1 cellular context compared by ENCODE assay signal in the genomic region with DNA sequence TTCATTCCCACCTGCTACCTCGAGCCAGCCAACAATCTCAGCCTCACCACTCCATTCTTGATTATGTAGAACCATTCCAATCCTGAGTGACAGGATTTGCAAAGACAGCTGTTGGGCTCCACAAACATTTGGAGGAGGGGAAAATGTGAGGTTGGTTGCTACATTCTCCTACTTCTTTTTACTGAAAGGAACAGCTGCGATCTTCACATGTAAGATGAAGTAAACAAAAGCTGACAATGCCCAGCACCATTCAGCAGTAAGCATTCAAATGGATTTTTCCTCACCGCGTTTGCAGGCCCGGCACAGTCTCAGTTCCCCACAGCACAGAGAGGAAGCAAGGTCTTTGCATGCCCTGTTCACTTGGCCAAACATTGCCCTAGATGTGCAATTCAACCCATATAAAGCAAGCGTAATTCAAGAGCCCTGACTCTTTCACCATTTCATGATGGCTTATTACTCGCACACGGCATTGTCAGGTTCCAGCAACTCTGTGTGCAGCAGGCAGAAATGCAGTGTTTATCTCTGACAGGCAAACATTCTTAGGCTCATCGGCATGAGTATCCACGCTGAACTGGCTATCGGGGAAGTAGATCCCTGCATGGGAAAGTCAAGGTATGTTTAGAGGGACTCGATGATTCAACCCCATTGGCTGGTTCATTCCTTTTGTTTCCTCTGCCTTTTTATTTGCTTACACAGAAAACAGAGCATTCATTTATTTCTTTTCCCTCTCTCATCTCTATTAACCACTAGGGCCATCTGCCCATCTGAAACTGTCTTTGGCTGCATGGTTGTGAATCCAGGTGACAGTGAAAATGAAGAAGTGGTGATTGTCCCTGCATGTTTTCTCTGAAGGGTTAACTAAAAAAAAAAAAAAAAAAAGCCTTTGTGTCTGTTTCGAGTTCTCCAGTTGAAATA.
TF ChIP-seq lines count a peak whose summit lies in the region.

No MANE protein-coding gene starts in this region.

TF ChIP-seq in GM12878, 131 proteins besides CTCF, POLR2A, EP300 and RAD21 (continued from another document and continues in another):
- TF ChIP-seq, protein P1, sequence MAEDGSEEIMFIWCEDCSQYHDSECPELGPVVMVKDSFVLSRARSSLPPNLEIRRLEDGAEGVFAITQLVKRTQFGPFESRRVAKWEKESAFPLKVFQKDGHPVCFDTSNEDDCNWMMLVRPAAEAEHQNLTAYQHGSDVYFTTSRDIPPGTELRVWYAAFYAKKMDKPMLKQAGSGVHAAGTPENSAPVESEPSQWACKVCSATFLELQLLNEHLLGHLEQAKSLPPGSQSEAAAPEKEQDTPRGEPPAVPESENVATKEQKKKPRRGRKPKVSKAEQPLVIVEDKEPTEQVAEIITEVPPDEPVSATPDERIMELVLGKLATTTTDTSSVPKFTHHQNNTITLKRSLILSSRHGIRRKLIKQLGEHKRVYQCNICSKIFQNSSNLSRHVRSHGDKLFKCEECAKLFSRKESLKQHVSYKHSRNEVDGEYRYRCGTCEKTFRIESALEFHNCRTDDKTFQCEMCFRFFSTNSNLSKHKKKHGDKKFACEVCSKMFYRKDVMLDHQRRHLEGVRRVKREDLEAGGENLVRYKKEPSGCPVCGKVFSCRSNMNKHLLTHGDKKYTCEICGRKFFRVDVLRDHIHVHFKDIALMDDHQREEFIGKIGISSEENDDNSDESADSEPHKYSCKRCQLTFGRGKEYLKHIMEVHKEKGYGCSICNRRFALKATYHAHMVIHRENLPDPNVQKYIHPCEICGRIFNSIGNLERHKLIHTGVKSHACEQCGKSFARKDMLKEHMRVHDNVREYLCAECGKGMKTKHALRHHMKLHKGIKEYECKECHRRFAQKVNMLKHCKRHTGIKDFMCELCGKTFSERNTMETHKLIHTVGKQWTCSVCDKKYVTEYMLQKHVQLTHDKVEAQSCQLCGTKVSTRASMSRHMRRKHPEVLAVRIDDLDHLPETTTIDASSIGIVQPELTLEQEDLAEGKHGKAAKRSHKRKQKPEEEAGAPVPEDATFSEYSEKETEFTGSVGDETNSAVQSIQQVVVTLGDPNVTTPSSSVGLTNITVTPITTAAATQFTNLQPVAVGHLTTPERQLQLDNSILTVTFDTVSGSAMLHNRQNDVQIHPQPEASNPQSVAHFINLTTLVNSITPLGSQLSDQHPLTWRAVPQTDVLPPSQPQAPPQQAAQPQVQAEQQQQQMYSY (CRISPR knock-in tag; IDR thresholded peaks at IDR 0.05), result no peak
- TF ChIP-seq, protein P2, sequence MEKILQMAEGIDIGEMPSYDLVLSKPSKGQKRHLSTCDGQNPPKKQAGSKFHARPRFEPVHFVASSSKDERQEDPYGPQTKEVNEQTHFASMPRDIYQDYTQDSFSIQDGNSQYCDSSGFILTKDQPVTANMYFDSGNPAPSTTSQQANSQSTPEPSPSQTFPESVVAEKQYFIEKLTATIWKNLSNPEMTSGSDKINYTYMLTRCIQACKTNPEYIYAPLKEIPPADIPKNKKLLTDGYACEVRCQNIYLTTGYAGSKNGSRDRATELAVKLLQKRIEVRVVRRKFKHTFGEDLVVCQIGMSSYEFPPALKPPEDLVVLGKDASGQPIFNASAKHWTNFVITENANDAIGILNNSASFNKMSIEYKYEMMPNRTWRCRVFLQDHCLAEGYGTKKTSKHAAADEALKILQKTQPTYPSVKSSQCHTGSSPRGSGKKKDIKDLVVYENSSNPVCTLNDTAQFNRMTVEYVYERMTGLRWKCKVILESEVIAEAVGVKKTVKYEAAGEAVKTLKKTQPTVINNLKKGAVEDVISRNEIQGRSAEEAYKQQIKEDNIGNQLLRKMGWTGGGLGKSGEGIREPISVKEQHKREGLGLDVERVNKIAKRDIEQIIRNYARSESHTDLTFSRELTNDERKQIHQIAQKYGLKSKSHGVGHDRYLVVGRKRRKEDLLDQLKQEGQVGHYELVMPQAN (conservative IDR thresholded peaks at IDR 0.05), result no peak
- peak; percentile 59; the same call in 1 of the 2 replicates for TF ChIP-seq SMARCA5 (IDR thresholded peaks at IDR 0.05)
- TF ChIP-seq, protein P3, sequence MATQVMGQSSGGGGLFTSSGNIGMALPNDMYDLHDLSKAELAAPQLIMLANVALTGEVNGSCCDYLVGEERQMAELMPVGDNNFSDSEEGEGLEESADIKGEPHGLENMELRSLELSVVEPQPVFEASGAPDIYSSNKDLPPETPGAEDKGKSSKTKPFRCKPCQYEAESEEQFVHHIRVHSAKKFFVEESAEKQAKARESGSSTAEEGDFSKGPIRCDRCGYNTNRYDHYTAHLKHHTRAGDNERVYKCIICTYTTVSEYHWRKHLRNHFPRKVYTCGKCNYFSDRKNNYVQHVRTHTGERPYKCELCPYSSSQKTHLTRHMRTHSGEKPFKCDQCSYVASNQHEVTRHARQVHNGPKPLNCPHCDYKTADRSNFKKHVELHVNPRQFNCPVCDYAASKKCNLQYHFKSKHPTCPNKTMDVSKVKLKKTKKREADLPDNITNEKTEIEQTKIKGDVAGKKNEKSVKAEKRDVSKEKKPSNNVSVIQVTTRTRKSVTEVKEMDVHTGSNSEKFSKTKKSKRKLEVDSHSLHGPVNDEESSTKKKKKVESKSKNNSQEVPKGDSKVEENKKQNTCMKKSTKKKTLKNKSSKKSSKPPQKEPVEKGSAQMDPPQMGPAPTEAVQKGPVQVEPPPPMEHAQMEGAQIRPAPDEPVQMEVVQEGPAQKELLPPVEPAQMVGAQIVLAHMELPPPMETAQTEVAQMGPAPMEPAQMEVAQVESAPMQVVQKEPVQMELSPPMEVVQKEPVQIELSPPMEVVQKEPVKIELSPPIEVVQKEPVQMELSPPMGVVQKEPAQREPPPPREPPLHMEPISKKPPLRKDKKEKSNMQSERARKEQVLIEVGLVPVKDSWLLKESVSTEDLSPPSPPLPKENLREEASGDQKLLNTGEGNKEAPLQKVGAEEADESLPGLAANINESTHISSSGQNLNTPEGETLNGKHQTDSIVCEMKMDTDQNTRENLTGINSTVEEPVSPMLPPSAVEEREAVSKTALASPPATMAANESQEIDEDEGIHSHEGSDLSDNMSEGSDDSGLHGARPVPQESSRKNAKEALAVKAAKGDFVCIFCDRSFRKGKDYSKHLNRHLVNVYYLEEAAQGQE (IDR thresholded peaks at IDR 0.05; ENCODE audit: low read depth, low read length), result no peak
- TF ChIP-seq SREBF2 (IDR thresholded peaks at IDR 0.05; ENCODE audit: low read length), result no peak
- no peak for TF ChIP-seq JUND (IDR thresholded peaks at IDR 0.05; ENCODE audit: low read depth, low read length)
- no peak for TF ChIP-seq HDAC2 (IDR thresholded peaks at IDR 0.05)
- TF ChIP-seq, protein P4, sequence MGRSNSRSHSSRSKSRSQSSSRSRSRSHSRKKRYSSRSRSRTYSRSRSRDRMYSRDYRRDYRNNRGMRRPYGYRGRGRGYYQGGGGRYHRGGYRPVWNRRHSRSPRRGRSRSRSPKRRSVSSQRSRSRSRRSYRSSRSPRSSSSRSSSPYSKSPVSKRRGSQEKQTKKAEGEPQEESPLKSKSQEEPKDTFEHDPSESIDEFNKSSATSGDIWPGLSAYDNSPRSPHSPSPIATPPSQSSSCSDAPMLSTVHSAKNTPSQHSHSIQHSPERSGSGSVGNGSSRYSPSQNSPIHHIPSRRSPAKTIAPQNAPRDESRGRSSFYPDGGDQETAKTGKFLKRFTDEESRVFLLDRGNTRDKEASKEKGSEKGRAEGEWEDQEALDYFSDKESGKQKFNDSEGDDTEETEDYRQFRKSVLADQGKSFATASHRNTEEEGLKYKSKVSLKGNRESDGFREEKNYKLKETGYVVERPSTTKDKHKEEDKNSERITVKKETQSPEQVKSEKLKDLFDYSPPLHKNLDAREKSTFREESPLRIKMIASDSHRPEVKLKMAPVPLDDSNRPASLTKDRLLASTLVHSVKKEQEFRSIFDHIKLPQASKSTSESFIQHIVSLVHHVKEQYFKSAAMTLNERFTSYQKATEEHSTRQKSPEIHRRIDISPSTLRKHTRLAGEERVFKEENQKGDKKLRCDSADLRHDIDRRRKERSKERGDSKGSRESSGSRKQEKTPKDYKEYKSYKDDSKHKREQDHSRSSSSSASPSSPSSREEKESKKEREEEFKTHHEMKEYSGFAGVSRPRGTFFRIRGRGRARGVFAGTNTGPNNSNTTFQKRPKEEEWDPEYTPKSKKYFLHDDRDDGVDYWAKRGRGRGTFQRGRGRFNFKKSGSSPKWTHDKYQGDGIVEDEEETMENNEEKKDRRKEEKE (IDR thresholded peaks at IDR 0.05), result no peak
- TF ChIP-seq, protein P5, sequence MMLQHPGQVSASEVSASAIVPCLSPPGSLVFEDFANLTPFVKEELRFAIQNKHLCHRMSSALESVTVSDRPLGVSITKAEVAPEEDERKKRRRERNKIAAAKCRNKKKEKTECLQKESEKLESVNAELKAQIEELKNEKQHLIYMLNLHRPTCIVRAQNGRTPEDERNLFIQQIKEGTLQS (IDR thresholded peaks at IDR 0.05; ENCODE audit: borderline replicate concordance, extremely low read depth, low read depth, low read length), result no peak
- TF ChIP-seq RAD51 (IDR thresholded peaks at IDR 0.05), result no peak
- no peak for TF ChIP-seq CREB1 (IDR thresholded peaks at IDR 0.05; ENCODE audit: low read depth)
- no peak for TF ChIP-seq NRF1 (conservative IDR thresholded peaks at IDR 0.05; ENCODE audit: low read depth, low read length)
- no peak for TF ChIP-seq BCL11A (IDR thresholded peaks at IDR 0.05; ENCODE audit: low read depth, low read length)
- TF ChIP-seq MYC (IDR thresholded peaks at IDR 0.05; ENCODE audit: insufficient read depth, insufficient read length, insufficient replicate concordance, low read length, severe bottlenecking), result no peak
- TF ChIP-seq ZNF384 (IDR thresholded peaks at IDR 0.05; ENCODE audit: borderline replicate concordance, low read depth, low read length), result peak; percentile 97
- no peak for TF ChIP-seq BACH1 (IDR thresholded peaks at IDR 0.05; ENCODE audit: borderline replicate concordance)
- TF ChIP-seq, protein P6, sequence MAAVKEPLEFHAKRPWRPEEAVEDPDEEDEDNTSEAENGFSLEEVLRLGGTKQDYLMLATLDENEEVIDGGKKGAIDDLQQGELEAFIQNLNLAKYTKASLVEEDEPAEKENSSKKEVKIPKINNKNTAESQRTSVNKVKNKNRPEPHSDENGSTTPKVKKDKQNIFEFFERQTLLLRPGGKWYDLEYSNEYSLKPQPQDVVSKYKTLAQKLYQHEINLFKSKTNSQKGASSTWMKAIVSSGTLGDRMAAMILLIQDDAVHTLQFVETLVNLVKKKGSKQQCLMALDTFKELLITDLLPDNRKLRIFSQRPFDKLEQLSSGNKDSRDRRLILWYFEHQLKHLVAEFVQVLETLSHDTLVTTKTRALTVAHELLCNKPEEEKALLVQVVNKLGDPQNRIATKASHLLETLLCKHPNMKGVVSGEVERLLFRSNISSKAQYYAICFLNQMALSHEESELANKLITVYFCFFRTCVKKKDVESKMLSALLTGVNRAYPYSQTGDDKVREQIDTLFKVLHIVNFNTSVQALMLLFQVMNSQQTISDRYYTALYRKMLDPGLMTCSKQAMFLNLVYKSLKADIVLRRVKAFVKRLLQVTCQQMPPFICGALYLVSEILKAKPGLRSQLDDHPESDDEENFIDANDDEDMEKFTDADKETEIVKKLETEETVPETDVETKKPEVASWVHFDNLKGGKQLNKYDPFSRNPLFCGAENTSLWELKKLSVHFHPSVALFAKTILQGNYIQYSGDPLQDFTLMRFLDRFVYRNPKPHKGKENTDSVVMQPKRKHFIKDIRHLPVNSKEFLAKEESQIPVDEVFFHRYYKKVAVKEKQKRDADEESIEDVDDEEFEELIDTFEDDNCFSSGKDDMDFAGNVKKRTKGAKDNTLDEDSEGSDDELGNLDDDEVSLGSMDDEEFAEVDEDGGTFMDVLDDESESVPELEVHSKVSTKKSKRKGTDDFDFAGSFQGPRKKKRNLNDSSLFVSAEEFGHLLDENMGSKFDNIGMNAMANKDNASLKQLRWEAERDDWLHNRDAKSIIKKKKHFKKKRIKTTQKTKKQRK (IDR thresholded peaks at IDR 0.05; ENCODE audit: low read depth, low read length), result no peak
- no peak for TF ChIP-seq NR2F1 (conservative IDR thresholded peaks at IDR 0.05)
- no peak for TF ChIP-seq NFXL1 (IDR thresholded peaks at IDR 0.05; ENCODE audit: borderline replicate concordance)
- peak; percentile 38; the same call in 1 of the 2 replicates for TF ChIP-seq NBN (IDR thresholded peaks at IDR 0.05)
- peak; percentile 86 for TF ChIP-seq POLR2AphosphoS2 (IDR thresholded peaks at IDR 0.05; ENCODE audit: low read depth, low read length)
- 0 out of 4 replicates have a peak, but pooled peaks of 1 of the 2 experiments have one; percentile 28 for TF ChIP-seq ETV6 (conservative IDR thresholded peaks at IDR 0.05 in 1 of 2, IDR thresholded peaks at IDR 0.05 in 1 of 2; ENCODE audit: borderline replicate concordance in 1 of 2, low read depth in 1 of 2)
- no peak for TF ChIP-seq HDGF (IDR thresholded peaks at IDR 0.05)
- peak; percentile 92 for TF ChIP-seq TAF1 (IDR thresholded peaks at IDR 0.05; ENCODE audit: borderline replicate concordance, low read depth, low read length)
- no peak for TF ChIP-seq TCF7 (IDR thresholded peaks at IDR 0.05; ENCODE audit: borderline replicate concordance)
- TF ChIP-seq, protein P7, sequence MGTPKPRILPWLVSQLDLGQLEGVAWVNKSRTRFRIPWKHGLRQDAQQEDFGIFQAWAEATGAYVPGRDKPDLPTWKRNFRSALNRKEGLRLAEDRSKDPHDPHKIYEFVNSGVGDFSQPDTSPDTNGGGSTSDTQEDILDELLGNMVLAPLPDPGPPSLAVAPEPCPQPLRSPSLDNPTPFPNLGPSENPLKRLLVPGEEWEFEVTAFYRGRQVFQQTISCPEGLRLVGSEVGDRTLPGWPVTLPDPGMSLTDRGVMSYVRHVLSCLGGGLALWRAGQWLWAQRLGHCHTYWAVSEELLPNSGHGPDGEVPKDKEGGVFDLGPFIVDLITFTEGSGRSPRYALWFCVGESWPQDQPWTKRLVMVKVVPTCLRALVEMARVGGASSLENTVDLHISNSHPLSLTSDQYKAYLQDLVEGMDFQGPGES (IDR thresholded peaks at IDR 0.05), result no peak
- no peak for TF ChIP-seq ZNF217 (IDR thresholded peaks at IDR 0.05)
- TF ChIP-seq, protein P8, sequence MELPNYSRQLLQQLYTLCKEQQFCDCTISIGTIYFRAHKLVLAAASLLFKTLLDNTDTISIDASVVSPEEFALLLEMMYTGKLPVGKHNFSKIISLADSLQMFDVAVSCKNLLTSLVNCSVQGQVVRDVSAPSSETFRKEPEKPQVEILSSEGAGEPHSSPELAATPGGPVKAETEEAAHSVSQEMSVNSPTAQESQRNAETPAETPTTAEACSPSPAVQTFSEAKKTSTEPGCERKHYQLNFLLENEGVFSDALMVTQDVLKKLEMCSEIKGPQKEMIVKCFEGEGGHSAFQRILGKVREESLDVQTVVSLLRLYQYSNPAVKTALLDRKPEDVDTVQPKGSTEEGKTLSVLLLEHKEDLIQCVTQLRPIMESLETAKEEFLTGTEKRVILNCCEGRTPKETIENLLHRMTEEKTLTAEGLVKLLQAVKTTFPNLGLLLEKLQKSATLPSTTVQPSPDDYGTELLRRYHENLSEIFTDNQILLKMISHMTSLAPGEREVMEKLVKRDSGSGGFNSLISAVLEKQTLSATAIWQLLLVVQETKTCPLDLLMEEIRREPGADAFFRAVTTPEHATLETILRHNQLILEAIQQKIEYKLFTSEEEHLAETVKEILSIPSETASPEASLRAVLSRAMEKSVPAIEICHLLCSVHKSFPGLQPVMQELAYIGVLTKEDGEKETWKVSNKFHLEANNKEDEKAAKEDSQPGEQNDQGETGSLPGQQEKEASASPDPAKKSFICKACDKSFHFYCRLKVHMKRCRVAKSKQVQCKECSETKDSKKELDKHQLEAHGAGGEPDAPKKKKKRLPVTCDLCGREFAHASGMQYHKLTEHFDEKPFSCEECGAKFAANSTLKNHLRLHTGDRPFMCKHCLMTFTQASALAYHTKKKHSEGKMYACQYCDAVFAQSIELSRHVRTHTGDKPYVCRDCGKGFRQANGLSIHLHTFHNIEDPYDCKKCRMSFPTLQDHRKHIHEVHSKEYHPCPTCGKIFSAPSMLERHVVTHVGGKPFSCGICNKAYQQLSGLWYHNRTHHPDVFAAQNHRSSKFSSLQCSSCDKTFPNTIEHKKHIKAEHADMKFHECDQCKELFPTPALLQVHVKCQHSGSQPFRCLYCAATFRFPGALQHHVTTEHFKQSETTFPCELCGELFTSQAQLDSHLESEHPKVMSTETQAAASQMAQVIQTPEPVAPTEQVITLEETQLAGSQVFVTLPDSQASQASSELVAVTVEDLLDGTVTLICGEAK (IDR thresholded peaks at IDR 0.05; ENCODE audit: borderline replicate concordance), result no peak
